In genomic region chr16:81261049-81261648, GRCh38 we compare ENCODE assay signal across 8 cellular contexts. TPM values are rescaled to one million over a fixed set of nuclear protein-coding genes. Genes with fewer than 3 reads are reported as not detected.
DNase-seq lines count a peak whose midpoint lies in the region; ATAC-seq and TF ChIP-seq lines count a peak whose summit lies in the region.

No MANE protein-coding gene starts in this region.

- H3K4me1 Mint-ChIP-seq in MCF 10A (ENCODE audit: insufficient read depth, unreplicated experiment), result peaks cover 13% of the 10 kb centered on the region
- H3K4me1 Mint-ChIP-seq in osteocyte (ENCODE audit: unreplicated experiment), result no peaks in the 10 kb centered on the region

- H3K9me3 ChIP-seq in OCI-LY1 (ENCODE audit: low read length), result 0 out of 2 replicates have a peak, but pooled peaks cover 4% of the 10 kb centered on the region

- H3K27ac ChIP-seq in OCI-LY1 (ENCODE audit: low read depth, low read length, poor library complexity, severe bottlenecking), result no peak overlapping the region

- no peak overlapping the region for H3K9ac ChIP-seq in OCI-LY1 (ENCODE audit: low read length)

- no peak overlapping the region for H2AFZ ChIP-seq in OCI-LY1 (ENCODE audit: low read length)

- DNase-seq in GM06990 (ENCODE audit: extremely low read depth, insufficient read length), result no peak
- peak; percentile 34 for DNase-seq in MCF 10A (ENCODE audit: unreplicated experiment)
- DNase-seq in osteocyte (ENCODE audit: extremely low spot score, unreplicated experiment), result no peak
- DNase-seq in cerebellar nuclear complex (lab: John Stamatoyannopoulos, UW), result no peak
- DNase-seq in HuH-7.5 (ENCODE audit: low spot score), result no peak

- ATAC-seq in GM21619 (IDR thresholded peaks at IDR 0.05; ENCODE audit: unreplicated experiment) (no peak), GM19463 (IDR thresholded peaks at IDR 0.05; ENCODE audit: unreplicated experiment) (no peak)

- no peaks in the 10 kb centered on the region for H3F3A ChIP-seq in OCI-LY1 (ENCODE audit: insufficient read depth, low read length)

- POLR2A ChIA-PET in MCF 10A (lab: Yijun Ruan, JAX), result interaction anchor here (0.8 to 1.3 kb wide), 2 partner anchors 48 to 53 kb away, joined by 3 to 8 read pairs; partner anchors contain the start of gene GAN

- intact Hi-C loops in MCF 10A (cut with micrococcal nuclease), result loop anchor here (2.0 to 5.0 kb wide), 2 partner anchors 54 to 461 kb away; partner anchors contain the start of gene GAN

- H3K4me3 ChIP-seq in GM06990 (replicated peaks; ENCODE audit: low read depth, low read length), result no peak overlapping the region
- no peak overlapping the region for H3K4me3 ChIP-seq in OCI-LY1 (ENCODE audit: low read depth, low read length, poor library complexity, severe bottlenecking)

- TF ChIP-seq CTCF in GM06990 (IDR thresholded peaks at IDR 0.05; ENCODE audit: insufficient read depth, low read length, poor library complexity, severe bottlenecking) (peak; percentile 66), OCI-LY1 (IDR thresholded peaks at IDR 0.05; ENCODE audit: low read length) (peak; percentile 67), MCF 10A (IDR thresholded peaks at IDR 0.05; ENCODE audit: unreplicated experiment) (peak; percentile 61), osteocyte (IDR thresholded peaks at IDR 0.05) (peak; percentile 54)

- H3K27ac Mint-ChIP-seq in MCF 10A (ENCODE audit: low read depth, unreplicated experiment) (no peak overlapping the region), osteocyte (ENCODE audit: unreplicated experiment) (no peak overlapping the region)

- no peaks in the 10 kb centered on the region for H3K9me2 ChIP-seq in OCI-LY1 (ENCODE audit: low read depth, low read length)

- no TSS peak for BruUV-seq in MCF 10A (replicated peaks; lab: Mats Ljungman, UMichigan)

- H3K36me3 Mint-ChIP-seq in MCF 10A (ENCODE audit: insufficient read depth, unreplicated experiment) (no peaks in the 10 kb centered on the region), osteocyte (ENCODE audit: unreplicated experiment) (no peaks in the 10 kb centered on the region)

- H4K20me1 ChIP-seq in OCI-LY1 (ENCODE audit: insufficient read depth, low read length), result no peaks in the 10 kb centered on the region

- H3K79me2 ChIP-seq in OCI-LY1 (ENCODE audit: insufficient read depth, low read length), result no peaks in the 10 kb centered on the region

- no peaks in the 10 kb centered on the region for H3K4me1 ChIP-seq in OCI-LY1 (ENCODE audit: insufficient read depth, low read length, severe bottlenecking)

- no peak overlapping the region for H3K4me2 ChIP-seq in OCI-LY1 (ENCODE audit: low read length)

- H3K9me3 Mint-ChIP-seq in MCF 10A (ENCODE audit: unreplicated experiment), result no peaks in the 10 kb centered on the region
- no peaks in the 10 kb centered on the region for H3K9me3 Mint-ChIP-seq in osteocyte (ENCODE audit: unreplicated experiment)

- no peak overlapping the region for H3K4me3 Mint-ChIP-seq in MCF 10A (ENCODE audit: unreplicated experiment)
- no peak overlapping the region for H3K4me3 Mint-ChIP-seq in osteocyte (ENCODE audit: unreplicated experiment)

- H3K27me3 Mint-ChIP-seq in MCF 10A (ENCODE audit: insufficient read depth, unreplicated experiment), result no peaks in the 10 kb centered on the region
- H3K27me3 Mint-ChIP-seq in osteocyte (ENCODE audit: unreplicated experiment), result peaks cover 19% of the 10 kb centered on the region

- no peaks in the 10 kb centered on the region for H3K27me3 ChIP-seq in GM06990 (replicated peaks; ENCODE audit: control insufficient read depth, insufficient read depth, low read length)
- peaks cover 8% of the 10 kb centered on the region; the same call in 1 of the 2 replicates for H3K27me3 ChIP-seq in OCI-LY1 (ENCODE audit: insufficient read depth, low read length)

- CTCF ChIA-PET in MCF 10A (lab: Yijun Ruan, JAX), result interaction anchor here (0.6 to 2.5 kb wide), 41 partner anchors 8 to 1201 kb away, joined by 3 to 15 read pairs (median 5); partner anchors contain the start of gene GAN

- H3K36me3 ChIP-seq in GM06990 (ENCODE audit: control insufficient read depth, insufficient read depth, low read length) (no peaks in the 10 kb centered on the region), OCI-LY1 (ENCODE audit: insufficient read depth, low read length) (no peaks in the 10 kb centered on the region; the same call in 1 of the 2 replicates)

RNA-seq across cellular contexts. Expression of gene BCO1, which starts 22.7 kb away (rescaled TPM):
- total RNA-seq in MCF 10A (2022) (not detected in 2 replicates), osteocyte (not detected in 2 replicates)

RNA-seq across cellular contexts. Expression of gene GAN, which starts 53.6 kb away (rescaled TPM):
- total RNA-seq in MCF 10A (2022) (12.4 and 17.2 TPM in 2 replicates), osteocyte (9.2 and 11.9 TPM in 2 replicates)
